13 cellular contexts compared by ENCODE assay signal in the genomic region with DNA sequence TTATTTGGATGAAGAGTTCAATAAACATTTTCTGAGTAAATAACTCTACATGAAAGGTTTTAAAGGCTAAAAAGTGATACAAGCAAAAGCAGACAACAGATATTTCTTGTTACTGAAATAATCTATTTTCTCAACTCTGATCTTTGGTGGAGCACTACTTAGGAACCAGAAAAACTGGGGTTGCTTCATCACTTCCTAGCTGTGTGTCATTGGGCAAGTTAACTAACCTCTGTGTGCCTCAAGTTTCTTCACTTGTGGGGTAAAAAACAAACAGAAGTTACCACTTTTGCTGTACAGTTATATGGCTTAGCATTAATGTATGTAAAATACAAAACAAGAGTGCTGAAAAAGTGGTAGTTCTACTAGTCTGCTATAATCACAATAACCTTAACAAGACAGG. TPM values are rescaled to one million over a fixed set of nuclear protein-coding genes. Genes with fewer than 3 reads are reported as not detected.
DNase-seq lines count a peak whose midpoint lies in the region; ATAC-seq, FAIRE-seq and TF ChIP-seq lines count a peak whose summit lies in the region.
"Had no signal": no experiment of that assay in that cellular context is flagged by ENCODE, and none has a peak within 500 bp of the region (broad histone marks: within the 10 kb centered on the region; RNA-seq: fewer than 3 reads in every experiment).

No MANE protein-coding gene starts in this region.

- H3K36me3 Mint-ChIP-seq in CD4-positive, alpha-beta T cell (ENCODE audit: low read depth): peaks cover 7% of the 10 kb centered on the region
- H3K36me3 Mint-ChIP-seq in naive thymus-derived CD4-positive, alpha-beta T cell: peaks cover 0 to 18% (median 0%) of the 10 kb centered on the region in 5 donors

- H3K27ac Mint-ChIP-seq in CD4-positive, alpha-beta T cell: peak overlapping the region; percentile 54
- H3K27ac Mint-ChIP-seq in naive thymus-derived CD4-positive, alpha-beta T cell: peak overlapping the region in 5 of 9 donors; percentile 18 to 69 (median 43)

- peaks cover 99% of the 10 kb centered on the region for H4K20me1 ChIP-seq in IMR-90 (ENCODE audit: insufficient read depth, low read length)
- peaks cover 12% of the 10 kb centered on the region for H4K20me1 ChIP-seq in GM12878 (ENCODE audit: control insufficient read depth, insufficient read depth)

- H2AK5ac ChIP-seq in IMR-90 (ENCODE audit: low read depth, low read length): no peak overlapping the region

- POLR2A ChIA-PET in CD4-positive, alpha-beta T cell (lab: Charles Lee): no interaction called here
- POLR2A ChIA-PET in IMR-90 (lab: Charles Lee; ENCODE audit: unreplicated experiment): no interaction called here
- POLR2A ChIA-PET in GM12878 (lab: Charles Lee): interaction anchor here (0.8 kb wide), 1 partner anchor 38 kb away, joined by 3 read pairs; no protein-coding TSS in a partner anchor
- POLR2A ChIA-PET in naive thymus-derived CD4-positive, alpha-beta T cell (lab: Charles Lee): interaction anchor here (0.8 kb wide), 1 partner anchor 45 kb away, joined by 3 read pairs; no protein-coding TSS in a partner anchor

- CTCF ChIA-PET in CD4-positive, alpha-beta T cell (lab: Charles Lee): no interaction called here
- CTCF ChIA-PET in IMR-90 (lab: Yijun Ruan, JAX): interaction anchor here (0.6 to 1.5 kb wide), 2 partner anchors 76 to 82 kb away, joined by 4 read pairs; no protein-coding TSS in a partner anchor
- CTCF ChIA-PET in GM12878 (lab: Yijun Ruan, JAX): interaction anchor here (0.6 to 1.0 kb wide), 2 partner anchors 91 to 99 kb away, joined by 3 read pairs; no protein-coding TSS in a partner anchor
- CTCF ChIA-PET in naive thymus-derived CD4-positive, alpha-beta T cell (lab: Charles Lee): no interaction called here

- H3K36me3 ChIP-seq in IMR-90 (ENCODE audit: control insufficient read depth, insufficient read depth, low read length) (no peaks in the 10 kb centered on the region), GM12878 (ENCODE audit: control insufficient read depth in 2 of 2, insufficient read depth in 2 of 2, low read length in 1 of 2) (no peaks in the 10 kb centered on the region; a peak in 1 of 4 replicates)
- no peaks in the 10 kb centered on the region for H3K36me3 ChIP-seq in naive thymus-derived CD4-positive, alpha-beta T cell (ENCODE audit: control insufficient read depth in 2 of 3, insufficient read depth in 3 of 3, low read length in 3 of 3)
- H3K36me3 ChIP-seq: right atrium auricular region had no signal

- H3K9ac ChIP-seq in IMR-90 (ENCODE audit: low read depth, low read length) (no peak overlapping the region), GM12878 (ENCODE audit: control insufficient read depth, insufficient read depth, low read length) (no peak overlapping the region)

- TF ChIP-seq POLR2A in IMR-90 (IDR thresholded peaks at IDR 0.05; ENCODE audit: low read depth, low read length) (no peak), GM12878 (IDR thresholded peaks at IDR 0.05; ENCODE audit: low read depth, low read length) (no peak)

- SMC1A ChIA-PET in GM12878 (lab: Charles Lee; ENCODE audit: uncharacterized antibody, unreplicated experiment): interaction anchor here (1.2 to 1.8 kb wide), 4 partner anchors 10 to 99 kb away, joined by 4 to 5 read pairs (median 5); no protein-coding TSS in a partner anchor

- TF ChIP-seq CTCF in CD4-positive, alpha-beta T cell (IDR thresholded peaks at IDR 0.05): no peak
- TF ChIP-seq CTCF in IMR-90 (conservative IDR thresholded peaks at IDR 0.05; ENCODE audit: low read depth, low read length): no peak
- TF ChIP-seq CTCF in GM12878 (IDR thresholded peaks at IDR 0.05 in 2 of 3, conservative IDR thresholded peaks at IDR 0.05 in 1 of 3; ENCODE audit: control insufficient read depth in 2 of 3, extremely low read depth in 1 of 3, insufficient read depth in 1 of 3, low read depth in 3 of 3, low read length in 3 of 3): no peak

- H3K4me3 ChIP-seq in IMR-90 (ENCODE audit: insufficient read depth, low read depth, low read length) (no peak overlapping the region), GM12878 (no peak overlapping the region)
- H3K4me3 ChIP-seq in naive thymus-derived CD4-positive, alpha-beta T cell (ENCODE audit: low read length): no peak overlapping the region
- H3K4me3 ChIP-seq: mucosa of descending colon, right atrium auricular region had no signal

- no peak overlapping the region for H3K27ac ChIP-seq in CD4-positive, alpha-beta T cell (ENCODE audit: low read depth, low read length)
- no peak overlapping the region for H3K27ac ChIP-seq in IMR-90 (ENCODE audit: insufficient read depth, low read length)
- H3K27ac ChIP-seq in GM12878 (ENCODE audit: control insufficient read depth, insufficient read depth): no peak overlapping the region
- no peak overlapping the region for H3K27ac ChIP-seq in naive thymus-derived CD4-positive, alpha-beta T cell (ENCODE audit: low read depth, low read length)

- BruUV-seq in IMR-90 (replicated peaks; lab: Mats Ljungman, UMichigan): no TSS peak
- no TSS peak for BruUV-seq in GM12878 (replicated peaks; lab: Mats Ljungman, UMichigan)

- TF ChIP-seq EP300 in GM12878 (IDR thresholded peaks at IDR 0.05; ENCODE audit: borderline replicate concordance in 1 of 2, control insufficient read depth in 1 of 2, low read depth in 2 of 2, low read length in 2 of 2): no peak

- H3K9me3 ChIP-seq in CD4-positive, alpha-beta T cell (ENCODE audit: control insufficient read depth, low read length): no peaks in the 10 kb centered on the region
- H3K9me3 ChIP-seq in IMR-90 (ENCODE audit: control insufficient read depth, insufficient read depth, low read length): no peaks in the 10 kb centered on the region
- no peaks in the 10 kb centered on the region for H3K9me3 ChIP-seq in GM12878 (replicated peaks; ENCODE audit: control insufficient read depth, insufficient read depth, low read length)
- H3K9me3 ChIP-seq in naive thymus-derived CD4-positive, alpha-beta T cell (ENCODE audit: control insufficient read depth in 2 of 3, low read length in 3 of 3): no peaks in the 10 kb centered on the region
- H3K9me3 ChIP-seq: mucosa of descending colon, right atrium auricular region had no signal

- peaks cover 0 to 74% of the 10 kb centered on the region in 2 experiments; a peak in 3 of 4 replicates for H3K79me1 ChIP-seq in IMR-90 (ENCODE audit: low read depth in 1 of 2, low read length in 2 of 2)

- peak overlapping the region; percentile 36 for H3K4me3 Mint-ChIP-seq in CD4-positive, alpha-beta T cell
- H3K4me3 Mint-ChIP-seq in naive thymus-derived CD4-positive, alpha-beta T cell: peak overlapping the region in 7 of 10 donors; percentile 3 to 50 (median 39)

- H4K5ac ChIP-seq in IMR-90 (ENCODE audit: low read depth, low read length): no peak overlapping the region

- H3K14ac ChIP-seq in IMR-90 (replicated peaks; ENCODE audit: low read depth, low read length): no peak overlapping the region

- RAD21 ChIA-PET in GM12878 (lab: Charles Lee; ENCODE audit: unreplicated experiment): interaction anchor here (0.7 kb wide), 1 partner anchor 99 kb away, joined by 3 read pairs; no protein-coding TSS in a partner anchor

- ATAC-seq in CD4-positive, alpha-beta T cell (ENCODE audit: poor library complexity): no peak
- ATAC-seq in IMR-90 (ENCODE audit: low read depth) (no peak), GM12878 (no peak)
- peak; percentile 52 for ATAC-seq in naive thymus-derived CD4-positive, alpha-beta T cell
- ATAC-seq: mucosa of descending colon had no signal

- dilution Hi-C loops in IMR-90 (cut with HindIII; ENCODE audit: low sequenced_read_pairs, unreplicated experiment): no loop called here

- H3K4me1 ChIP-seq in IMR-90 (ENCODE audit: control insufficient read depth, insufficient read depth, low read length) (peaks cover 13% of the 10 kb centered on the region), GM12878 (ENCODE audit: control insufficient read depth, insufficient read depth, low read length) (peaks cover 23% of the 10 kb centered on the region)
- H3K4me1 ChIP-seq in naive thymus-derived CD4-positive, alpha-beta T cell (ENCODE audit: control insufficient read depth in 2 of 2, insufficient read depth in 2 of 2, low read length in 2 of 2): peaks cover 47 to 70% of the 10 kb centered on the region in 2 donors

- TF ChIP-seq RAD21 in IMR-90 (IDR thresholded peaks at IDR 0.05; ENCODE audit: low read length) (no peak), GM12878 (IDR thresholded peaks at IDR 0.05; ENCODE audit: insufficient read depth, low read depth, low read length) (no peak)

- no peaks in the 10 kb centered on the region for H3K9me3 Mint-ChIP-seq in CD4-positive, alpha-beta T cell
- peaks cover 0 to 2% (median 0%) of the 10 kb centered on the region in 11 donors for H3K9me3 Mint-ChIP-seq in naive thymus-derived CD4-positive, alpha-beta T cell

- no peak overlapping the region for H4K8ac ChIP-seq in IMR-90 (ENCODE audit: low read depth in 2 of 2, low read length in 2 of 2)

- H2AFZ ChIP-seq in IMR-90 (replicated peaks; ENCODE audit: low read length, poor library complexity): no peak overlapping the region
- no peak overlapping the region for H2AFZ ChIP-seq in GM12878 (ENCODE audit: control insufficient read depth, low read depth, low read length)

- H3K9me1 ChIP-seq in IMR-90 (ENCODE audit: insufficient read depth, low read length): peaks cover 29% of the 10 kb centered on the region

- H2AK9ac ChIP-seq in IMR-90 (replicated peaks; ENCODE audit: low read depth, low read length, poor library complexity): no peak overlapping the region

- H4K91ac ChIP-seq in IMR-90 (ENCODE audit: insufficient read depth, low read depth, low read length): no peak overlapping the region

- no peak overlapping the region for H3K23ac ChIP-seq in IMR-90 (ENCODE audit: low read depth, low read length)

- no peaks in the 10 kb centered on the region for H3K27me3 ChIP-seq in CD4-positive, alpha-beta T cell (ENCODE audit: control insufficient read depth, insufficient read depth, low read length)
- H3K27me3 ChIP-seq in IMR-90 (ENCODE audit: control insufficient read depth, insufficient read depth, low read length): no peaks in the 10 kb centered on the region
- no peaks in the 10 kb centered on the region for H3K27me3 ChIP-seq in GM12878 (replicated peaks in 1 of 2; ENCODE audit: control insufficient read depth in 2 of 2, insufficient read depth in 2 of 2, low read length in 1 of 2)
- H3K27me3 ChIP-seq in naive thymus-derived CD4-positive, alpha-beta T cell (ENCODE audit: control insufficient read depth in 2 of 2, insufficient read depth in 2 of 2, low read length in 2 of 2): no peaks in the 10 kb centered on the region
- H3K27me3 ChIP-seq: right atrium auricular region had no signal

- H3K56ac ChIP-seq in IMR-90 (ENCODE audit: extremely low read depth, insufficient read depth, low read length): no peak overlapping the region

- in situ Hi-C loops in IMR-90 (cut with MboI; ENCODE audit: low sequenced_read_pairs) (no loop called here), GM12878 (cut with MboI) (no loop called here)

- DNase-seq in CD4-positive, alpha-beta T cell: no peak
- no peak for DNase-seq in IMR-90
- DNase-seq in GM12878 (ENCODE audit: low read depth, low spot score): no peak
- DNase-seq in naive thymus-derived CD4-positive, alpha-beta T cell: no peak
- DNase-seq in activated effector memory CD4-positive, alpha-beta T cell treated with anti-CD3 and anti-CD28 coated beads, Interleukin-2, amount 50 U/mL, for 16 hours: no peak
- DNase-seq in ureter (ENCODE audit: low spot score): no peak
- DNase-seq in D341Med (ENCODE audit: low spot score): no peak
- DNase-seq: activated naive CD4-positive, alpha-beta T cell treated with Interleukin-2 at 50 U/mL for 16 hours; cortex of kidney; mucosa of descending colon; NCI-H2081; T-helper 1 cell had no signal

- H3K4ac ChIP-seq in IMR-90 (ENCODE audit: low read depth, low read length): no peak overlapping the region

- no peak overlapping the region for H2BK120ac ChIP-seq in IMR-90 (ENCODE audit: low read depth, low read length)

- no peak overlapping the region for H2BK20ac ChIP-seq in IMR-90 (ENCODE audit: low read depth, low read length)

- H3K79me2 ChIP-seq in GM12878 (ENCODE audit: control insufficient read depth, insufficient read depth, low read length): peaks cover 86% of the 10 kb centered on the region

- H3K4me1 Mint-ChIP-seq in CD4-positive, alpha-beta T cell (ENCODE audit: low read depth): peaks cover 94% of the 10 kb centered on the region
- peaks cover 72 to 93% (median 86%) of the 10 kb centered on the region in 7 donors for H3K4me1 Mint-ChIP-seq in naive thymus-derived CD4-positive, alpha-beta T cell

- no peak overlapping the region for H3K18ac ChIP-seq in IMR-90 (ENCODE audit: low read depth, low read length)

- FAIRE-seq in GM12878 (lab: Jason Lieb, UNC): no peak

- H2BK15ac ChIP-seq in IMR-90 (ENCODE audit: low read depth, low read length): no peak overlapping the region

- intact Hi-C loops in CD4-positive, alpha-beta T cell (cut with DNase I, micrococcal nuclease): no loop called here
- intact Hi-C loops in IMR-90 (cut with micrococcal nuclease): no loop called here
- intact Hi-C loops in GM12878 (cut with micrococcal nuclease; ENCODE audit: unreplicated experiment): loop anchor here (5.0 kb wide), 1 partner anchor 100 kb away; no protein-coding TSS in a partner anchor
- intact Hi-C loops in naive thymus-derived CD4-positive, alpha-beta T cell (cut with micrococcal nuclease): loop anchor here in 1 of 2 donors (10.0 kb wide), 1 partner anchor 97 kb away; no protein-coding TSS in a partner anchor

- H2BK5ac ChIP-seq in IMR-90 (ENCODE audit: low read depth, low read length, poor library complexity, severe bottlenecking): no peak overlapping the region

- H3K4me2 ChIP-seq in IMR-90 (ENCODE audit: low read depth, low read length) (no peak overlapping the region), GM12878 (ENCODE audit: control insufficient read depth, insufficient read depth) (peak overlapping the region; percentile 7; the same call in 1 of the 2 replicates)

- H3K27me3 Mint-ChIP-seq in CD4-positive, alpha-beta T cell: no peaks in the 10 kb centered on the region
- no peaks in the 10 kb centered on the region for H3K27me3 Mint-ChIP-seq in naive thymus-derived CD4-positive, alpha-beta T cell

RNA-seq across cellular contexts. Expression of a gene that starts 5.6 kb away (rescaled TPM):
- total RNA-seq in CD4-positive, alpha-beta T cell: 10 to 100 TPM; 39.4 to 44.0 TPM
- total RNA-seq in IMR-90 (2012; rRNA removed) (44.7 and 51.3 TPM in 2 replicates), GM12878 (2014; rRNA removed) (41.5 and 51.6 TPM in 2 replicates), GM12878 (2014; rRNA removed; fragmentation: Illumina TruSeq; extraction: Trizol) (53.3 and 63.6 TPM in 2 replicates), GM12878 (2021) (102 and 105 TPM in 2 replicates), ureter (136 TPM)
- polyA plus RNA-seq in IMR-90 (2012; rRNA removed) (33.5 and 41.0 TPM in 2 replicates), GM12878 (2011; rRNA removed) (118 and 123 TPM in 2 replicates), GM12878 (2014; fragmentation: Illumina TruSeq; extraction: Trizol) (75.7 and 87.7 TPM in 2 replicates), GM12878 (2014; fragmentation: Nextera tagmentation; extraction: Ambion mirVana) (10 to 100 TPM; 12.1 to 19.3 TPM), GM12878 (2014; rRNA removed) (53.2 and 58.6 TPM in 2 replicates), GM12878 (2016; fragmentation: Nextera tagmentation; extraction: Ambion mirVana) (10 to 100 TPM in 1 of 2 experiments, 1 to 10 TPM in 1; 7.0 to 87.6 TPM)
- polyA plus RNA-seq in IMR-90 (2012; cell fraction: cytosol; rRNA removed): 12.2 and 12.7 TPM in 2 replicates
- polyA plus RNA-seq in IMR-90 (2012; cell fraction: nucleus; rRNA removed; ENCODE audit: low replicate concordance): 9.4 and 33.2 TPM in 2 replicates
- total RNA-seq in GM12878 (2013; cell fraction: nucleolus; rRNA removed): 74.3 and 78.3 TPM in 2 replicates
- polyA plus RNA-seq in GM12878 (2011; ENCODE audit: low read depth): 21.8 TPM
- polyA plus RNA-seq in GM12878 (2011; cell fraction: cytosol; rRNA removed): 47.2 and 49.6 TPM in 2 replicates
- 34.8 and 46.6 TPM in 2 replicates for polyA plus RNA-seq in GM12878 (2011; cell fraction: nucleus; rRNA removed)
- 25.6 and 37.4 TPM in 2 replicates for polyA plus RNA-seq in GM12878 (2012)
- 47.8 and 94.9 TPM in 2 replicates for polyA minus RNA-seq in GM12878 (2011; rRNA and poly(A)+ RNA removed)
- 17.0 and 27.3 TPM in 2 replicates for polyA minus RNA-seq in GM12878 (2011; cell fraction: cytosol; rRNA and poly(A)+ RNA removed)
- 10.4 and 15.2 TPM in 2 replicates for polyA minus RNA-seq in GM12878 (2011; cell fraction: nucleus; rRNA and poly(A)+ RNA removed)
- 100 to 1,000 TPM in 3 of 5 experiments, 10 to 100 TPM in 2; 68.9 to 120 (median 105) TPM for total RNA-seq in naive thymus-derived CD4-positive, alpha-beta T cell
- 10 to 100 TPM; 58.3 to 59.4 TPM for polyA plus RNA-seq in naive thymus-derived CD4-positive, alpha-beta T cell

Comparison
In these comparisons a context has a peak if more than half of its experiments do, and no peak if none do; other contexts are left out.
1. CTCF ChIA-PET loops: an anchor here in IMR-90 (0.6 to 1.5 kb wide) and GM12878 (0.6 to 1.0 kb wide); none called in CD4-positive, alpha-beta T cell and naive thymus-derived CD4-positive, alpha-beta T cell.
2. POLR2A ChIA-PET loops: an anchor here in GM12878 (0.8 kb wide) and naive thymus-derived CD4-positive, alpha-beta T cell (0.8 kb wide); none called in CD4-positive, alpha-beta T cell and IMR-90.